1 cellular context compared by ENCODE assay signal in genomic region chrX:13010546-13010945, GRCh38.
TF ChIP-seq lines count a peak whose summit lies in the region.

No MANE protein-coding gene starts in this region.

TF ChIP-seq in GM12878, 131 proteins besides CTCF, POLR2A, EP300 and RAD21:
- TF ChIP-seq USF1 (IDR thresholded peaks at IDR 0.05; ENCODE audit: borderline replicate concordance, extremely low read length, insufficient read depth, low read depth, low read length) (no peak), IKZF1 (conservative IDR thresholded peaks at IDR 0.05) (no peak), ZNF384 (IDR thresholded peaks at IDR 0.05; ENCODE audit: borderline replicate concordance, low read depth, low read length) (no peak), MEF2A (IDR thresholded peaks at IDR 0.05; ENCODE audit: insufficient read depth, low read depth, low read length) (no peak), CUX1 (IDR thresholded peaks at IDR 0.05; ENCODE audit: insufficient replicate concordance, low read depth, low read length) (no peak), PML (IDR thresholded peaks at IDR 0.05; ENCODE audit: low read length) (no peak), FOXM1 (IDR thresholded peaks at IDR 0.05; ENCODE audit: low read depth, low read length) (no peak), SUPT20H (IDR thresholded peaks at IDR 0.05; ENCODE audit: borderline replicate concordance, control insufficient read depth, low read depth, low read length) (no peak), SREBF1 (IDR thresholded peaks at IDR 0.05; ENCODE audit: low read length) (no peak), SMAD5 (IDR thresholded peaks at IDR 0.05; ENCODE audit: low read depth) (no peak), ZSCAN29 (IDR thresholded peaks at IDR 0.05) (no peak), PRDM15 (CRISPR knock-in tag; IDR thresholded peaks at IDR 0.05) (no peak), ATF2 (IDR thresholded peaks at IDR 0.05; ENCODE audit: low read length) (no peak)
- TF ChIP-seq, protein P1, sequence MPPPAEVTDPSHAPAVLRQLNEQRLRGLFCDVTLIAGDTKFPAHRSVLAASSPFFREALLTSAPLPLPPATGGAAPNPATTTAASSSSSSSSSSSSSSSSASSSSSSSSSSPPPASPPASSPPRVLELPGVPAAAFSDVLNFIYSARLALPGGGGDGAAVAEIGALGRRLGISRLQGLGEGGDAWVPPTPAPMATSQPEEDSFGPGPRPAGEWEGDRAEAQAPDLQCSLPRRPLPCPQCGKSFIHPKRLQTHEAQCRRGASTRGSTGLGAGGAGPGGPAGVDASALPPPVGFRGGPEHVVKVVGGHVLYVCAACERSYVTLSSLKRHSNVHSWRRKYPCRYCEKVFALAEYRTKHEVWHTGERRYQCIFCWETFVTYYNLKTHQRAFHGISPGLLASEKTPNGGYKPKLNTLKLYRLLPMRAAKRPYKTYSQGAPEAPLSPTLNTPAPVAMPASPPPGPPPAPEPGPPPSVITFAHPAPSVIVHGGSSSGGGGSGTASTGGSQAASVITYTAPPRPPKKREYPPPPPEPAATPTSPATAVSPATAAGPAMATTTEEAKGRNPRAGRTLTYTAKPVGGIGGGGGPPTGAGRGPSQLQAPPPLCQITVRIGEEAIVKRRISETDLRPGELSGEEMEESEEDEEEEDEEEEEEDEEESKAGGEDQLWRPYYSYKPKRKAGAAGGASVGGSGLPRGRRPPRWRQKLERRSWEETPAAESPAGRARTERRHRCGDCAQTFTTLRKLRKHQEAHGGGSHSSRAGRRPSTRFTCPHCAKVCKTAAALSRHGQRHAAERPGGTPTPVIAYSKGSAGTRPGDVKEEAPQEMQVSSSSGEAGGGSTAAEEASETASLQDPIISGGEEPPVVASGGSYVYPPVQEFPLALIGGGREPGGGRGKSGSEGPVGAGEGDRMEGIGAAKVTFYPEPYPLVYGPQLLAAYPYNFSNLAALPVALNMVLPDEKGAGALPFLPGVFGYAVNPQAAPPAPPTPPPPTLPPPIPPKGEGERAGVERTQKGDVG (CRISPR knock-in tag; IDR thresholded peaks at IDR 0.05) = no peak
